ENCODE assay signal across 8 cellular contexts in genomic region chr11:118401151-118401879, GRCh38. TPM values are rescaled to one million over a fixed set of nuclear protein-coding genes. Genes with fewer than 3 reads are reported as not detected.
DNase-seq lines count a peak whose midpoint lies in the region; ATAC-seq, FAIRE-seq and TF ChIP-seq lines count a peak whose summit lies in the region.

ATP5MG (plus strand) TSS chr11:118401606; CDS start chr11:118401666, 60 bp downstream.

- no peak for TF ChIP-seq EP300 in K562 (IDR thresholded peaks at IDR 0.05; ENCODE audit: low read length)

- DNase-seq in GM12865 (ENCODE audit: low read depth) (peak; percentile 95), NCI-H2107 (lab: John Stamatoyannopoulos, UW) (peak; percentile 71), K562 (ENCODE audit: extremely low read depth in 1 of 4, low spot score in 3 of 4) (peak; percentile 90 to 94 (median 91)), iPS DF 19.7 (ENCODE audit: low read depth, low spot score) (peak; percentile 33), sciatic nerve (ENCODE audit: low spot score) (peak; percentile 93)

- TF ChIP-seq POLR2A in K562 (conservative IDR thresholded peaks at IDR 0.05): peak; percentile 84

- peak within 1 kb of the TSS; percentile 96 for H3K27ac ChIP-seq in K562 (ENCODE audit: extremely low read depth, low read depth, low read length)

- no peak; a peak in 1 of 4 replicates for TF ChIP-seq RAD21 in K562 (CRISPR knock-in tag; conservative IDR thresholded peaks at IDR 0.05 in 1 of 2, IDR thresholded peaks at IDR 0.05 in 1 of 2)

- peaks cover 15 to 17% of the 10 kb centered on the region in 2 experiments; a peak in 4 of 5 replicates for H3K4me1 ChIP-seq in K562 (replicated peaks in 1 of 2; ENCODE audit: control insufficient read depth in 2 of 2, insufficient read depth in 2 of 2, low read length in 2 of 2)

- CTCF ChIA-PET in K562 (lab: Yijun Ruan, JAX; ENCODE audit: low intra/inter-chr PET ratio): no interaction called here

- H3K79me2 ChIP-seq in K562 (ENCODE audit: control insufficient read depth, insufficient read depth, low read length): peaks cover 61% of the 10 kb centered on the region

- no peaks in the 10 kb centered on the region for H3K9me1 ChIP-seq in K562 (ENCODE audit: control insufficient read depth, insufficient read depth, low read length)

- H3K4me2 ChIP-seq in K562 (ENCODE audit: insufficient read depth, low read length): peak within 1 kb of the TSS; percentile 96

- no peaks in the 10 kb centered on the region for H3K9me3 ChIP-seq in K562 (replicated peaks; ENCODE audit: control insufficient read depth, insufficient read depth, low read depth, low read length)

- in situ Hi-C loops in K562 (cut with MboI): no loop called here

- POLR2A ChIA-PET in K562 (lab: Yijun Ruan, JAX): interaction anchor here (0.6 to 1.6 kb wide), 6 partner anchors 9 to 115 kb away, joined by 3 to 6 read pairs (median 4); partner anchors contain the start of gene KMT2A

- peaks cover 11% of the 10 kb centered on the region; the same call in 1 of the 2 replicates for H4K20me1 ChIP-seq in K562 (replicated peaks; ENCODE audit: control insufficient read depth, insufficient read depth, low read length)

- ATAC-seq in HG02970 (IDR thresholded peaks at IDR 0.05; ENCODE audit: low FRiP score, unreplicated experiment) (peak; percentile 55), K562 (peak; percentile 82), sciatic nerve (peak; percentile 94), HG03469 (IDR thresholded peaks at IDR 0.05; ENCODE audit: unreplicated experiment) (no peak)

- peak within 1 kb of the TSS; percentile 99 for H2AFZ ChIP-seq in K562 (ENCODE audit: low read depth, low read length)

- H3K36me3 ChIP-seq in K562 (ENCODE audit: control insufficient read depth, insufficient read depth, low read length): peaks cover 52% of the 10 kb centered on the region

- TF ChIP-seq CTCF in GM12865 (IDR thresholded peaks at IDR 0.05; ENCODE audit: insufficient read depth, low read depth, low read length, missing control alignments) (no peak), K562 (IDR thresholded peaks at IDR 0.05 in 2 of 3, conservative IDR thresholded peaks at IDR 0.05 in 1 of 3; ENCODE audit: insufficient read depth in 2 of 3, low read depth in 1 of 3, low read length in 3 of 3) (peak in 2 of 3 experiments; percentile 1 to 8; a peak in 1 of 6 replicates)

- WGBS in K562 (ENCODE audit: insufficient coverage, low coverage, missing lambda C conversion rate): 0% methylated on average over 49 of the region's 51 CpGs

- BruUV-seq in K562 (replicated peaks; lab: Mats Ljungman, UMichigan): no TSS peak

- FAIRE-seq in TTC549 (lab: Jason Lieb, UNC) (peak; percentile 57), K562 (lab: Jason Lieb, UNC) (peak; percentile 91)

- intact Hi-C loops in K562 (cut with micrococcal nuclease): loop anchor here (1.0 to 10.0 kb wide), 3 partner anchors 36 to 163 kb away; partner anchors contain the start of gene IFT46
- intact Hi-C loops in sciatic nerve (cut with DNase I): no loop called here

- H3K4me3 ChIP-seq in GM12865 (ENCODE audit: low read depth, low read length): peak within 1 kb of the TSS; percentile 65
- H3K4me3 ChIP-seq in K562: peak within 1 kb of the TSS; percentile 95

- no peaks in the 10 kb centered on the region for H3K27me3 ChIP-seq in K562 (ENCODE audit: control insufficient read depth in 2 of 2, insufficient read depth in 2 of 2, low read length in 2 of 2)

- H3K9ac ChIP-seq in K562 (ENCODE audit: insufficient read depth in 1 of 2, low read depth in 2 of 2, low read length in 2 of 2): peak within 1 kb of the TSS; percentile 91 to 98

TF ChIP-seq in K562, 482 proteins besides CTCF, POLR2A, EP300 and RAD21 (continues in another document):
- no peak for TF ChIP-seq ZEB2 (IDR thresholded peaks at IDR 0.05)
- peak; percentile 78 for TF ChIP-seq GABPA (tag; conservative IDR thresholded peaks at IDR 0.05; ENCODE audit: low read depth)
- no peak for TF ChIP-seq GTF2E2 (tag; IDR thresholded peaks at IDR 0.05)
- TF ChIP-seq POLR2B (IDR thresholded peaks at IDR 0.05; ENCODE audit: low read depth, partially characterized antibody): peak; percentile 68
- TF ChIP-seq GTF3C2 (IDR thresholded peaks at IDR 0.05; ENCODE audit: borderline replicate concordance, extremely low read depth, insufficient read length): no peak
- peak; percentile 37; the same call in 1 of the 2 replicates for TF ChIP-seq GABPB1 (CRISPR knock-in tag; IDR thresholded peaks at IDR 0.05)
- TF ChIP-seq VEZF1 (CRISPR knock-in tag; IDR thresholded peaks at IDR 0.05): 0 out of 2 replicates have a peak, but pooled peaks have one; percentile 15
- TF ChIP-seq FOSL1 (tag; conservative IDR thresholded peaks at IDR 0.05): no peak
- TF ChIP-seq ZNF766 (CRISPR knock-in tag; conservative IDR thresholded peaks at IDR 0.05): 0 out of 2 replicates have a peak, but pooled peaks have one; percentile 18
- TF ChIP-seq NBN (IDR thresholded peaks at IDR 0.05; ENCODE audit: low read depth): 0 out of 2 replicates have a peak, but pooled peaks have one; percentile 20
- TF ChIP-seq NFIC (IDR thresholded peaks at IDR 0.05): no peak
- TF ChIP-seq PML (IDR thresholded peaks at IDR 0.05; ENCODE audit: low read length): peak; percentile 49; the same call in 1 of the 2 replicates

RNA-seq across cellular contexts. Expression of gene ATP5MG, which starts in this region (rescaled TPM):
- 30.9 and 63.7 TPM in 2 replicates for total RNA-seq in K562 (2011; cell fraction: chromatin; rRNA removed; ENCODE audit: low replicate concordance)
- 49.0 and 59.9 TPM in 2 replicates for total RNA-seq in K562 (2011; cell fraction: nucleolus; rRNA removed)
- total RNA-seq in K562 (2011; cell fraction: nucleoplasm; rRNA removed): 82.3 and 111 TPM in 2 replicates
- total RNA-seq in K562 (2014; rRNA removed): 294 and 333 TPM in 2 replicates
- 422 and 434 TPM in 2 replicates for total RNA-seq in K562 (2014; rRNA removed; fragmentation: Illumina TruSeq; extraction: Trizol)
- total RNA-seq in K562 (2015; rRNA removed; fragmentation: Illumina TruSeq; extraction: Trizol): 366 and 426 TPM in 2 replicates
- 390 and 391 TPM in 2 replicates for total RNA-seq in K562 (2021)
- polyA plus RNA-seq in K562 (2011; rRNA removed): 609 and 759 TPM in 2 replicates
- 443 and 675 TPM in 2 replicates for polyA plus RNA-seq in K562 (2011; cell fraction: cytosol; rRNA removed)
- 116 and 214 TPM in 2 replicates for polyA plus RNA-seq in K562 (2011; cell fraction: nucleus; rRNA removed)
- polyA plus RNA-seq in K562 (2012): 594 and 680 TPM in 2 replicates
- 301 and 302 TPM in 2 replicates for polyA plus RNA-seq in K562 (2014; fragmentation: Illumina TruSeq; extraction: Trizol)
- polyA plus RNA-seq in K562 (2014; fragmentation: Nextera tagmentation; extraction: Ambion mirVana): 1,000 to 10,000 TPM; 1,842 to 2,138 TPM
- 512 and 785 TPM in 2 replicates for polyA plus RNA-seq in K562 (2014; rRNA removed)
- 129 and 140 TPM in 2 replicates for polyA minus RNA-seq in K562 (2011; rRNA and poly(A)+ RNA removed)
- polyA minus RNA-seq in K562 (2011; cell fraction: cytosol; rRNA and poly(A)+ RNA removed): 91.3 and 103 TPM in 2 replicates
- polyA minus RNA-seq in K562 (2011; cell fraction: nucleus; rRNA and poly(A)+ RNA removed): 15.8 and 29.8 TPM in 2 replicates
- total RNA-seq in sciatic nerve: 117 TPM

Comparison
In these comparisons a context has a peak if more than half of its experiments do, and no peak if none do; other contexts are left out.
1. DNase-seq: peak in every context shown above with its lines; median percentile 95 in GM12865; 93 in sciatic nerve; 91 in K562; 71 in NCI-H2107; 33 in iPS DF 19.7.